Comparison of ENCODE assay signal across 12 cellular contexts in genomic region chr12:58557646-58558045, GRCh38.
"Had no signal": no experiment of that assay in that cellular context is flagged by ENCODE, and none has a peak within 500 bp of the region (broad histone marks: within the 10 kb centered on the region; RNA-seq: fewer than 3 reads in every experiment).

No MANE protein-coding gene starts in this region.

- DNase-seq: activated CD4-positive, alpha-beta T cell treated with anti-CD3 and anti-CD28 coated beads, Interleukin-2, amount 50 U/mL, for 48 hours; activated gamma-delta T cell; adrenal gland; endodermal cell; occipital lobe; stimulated activated CD4-positive, alpha-beta T cell treated with anti-CD3 and anti-CD28 coated beads, Interleukin-4, amount 100 ng/mL, for 1 hour; stimulated activated naive CD8-positive, alpha-beta T cell treated with anti-CD3 and anti-CD28 coated beads, Interleukin-15, amount 100 ng/mL, for 72 hours; trophoblast cell had no signal

- ATAC-seq: gastroesophageal sphincter; stimulated activated naive CD8-positive, alpha-beta T cell treated with anti-CD3 and anti-CD28 coated beads, Interleukin-15, amount 100 ng/mL, for 72 hours had no signal

- H3K27me3 ChIP-seq: adrenal gland, gastroesophageal sphincter, right atrium auricular region, suprapubic skin had no signal

- H3K4me1 ChIP-seq: adrenal gland, gastroesophageal sphincter, right atrium auricular region, suprapubic skin had no signal

- H3K27ac ChIP-seq: adrenal gland, gastroesophageal sphincter, right atrium auricular region, suprapubic skin had no signal

- H3K4me3 ChIP-seq: adrenal gland, gastroesophageal sphincter, right atrium auricular region, skin epidermis, suprapubic skin had no signal

- H3K36me3 ChIP-seq: adrenal gland, gastroesophageal sphincter, right atrium auricular region, suprapubic skin had no signal

- H3K9me3 ChIP-seq: adrenal gland, gastroesophageal sphincter, right atrium auricular region, suprapubic skin had no signal
